ENCODE assay signal across 1 cellular context in genomic region chrX:41010188-41010846, GRCh38.
A peak's percentile ranks its signal among the peaks of the same experiment; 100 is the strongest.
TF ChIP-seq lines count a peak whose summit lies in the region.

No MANE protein-coding gene starts in this region.

TF ChIP-seq in HepG2, 621 proteins besides CTCF, POLR2A, EP300 and RAD21 (continued from another document and continues in another):
- TF ChIP-seq ARID5B (CRISPR knock-in tag; IDR thresholded peaks at IDR 0.05), result peak; percentile 69
- no peak for TF ChIP-seq ISX (CRISPR knock-in tag; conservative IDR thresholded peaks at IDR 0.05)
- 0 out of 2 replicates have a peak, but pooled peaks have one; percentile 18 for TF ChIP-seq ZBTB25 (CRISPR knock-in tag; IDR thresholded peaks at IDR 0.05)
- peak; percentile 32; the same call in 1 of the 2 replicates for TF ChIP-seq YEATS2 (CRISPR knock-in tag; IDR thresholded peaks at IDR 0.05; ENCODE audit: borderline replicate concordance)
- TF ChIP-seq RXRA (CRISPR knock-in tag; IDR thresholded peaks at IDR 0.05), result peak; percentile 58
- TF ChIP-seq ZFY (CRISPR knock-in tag; IDR thresholded peaks at IDR 0.05), result peak; percentile 50
- TF ChIP-seq, protein P1, sequence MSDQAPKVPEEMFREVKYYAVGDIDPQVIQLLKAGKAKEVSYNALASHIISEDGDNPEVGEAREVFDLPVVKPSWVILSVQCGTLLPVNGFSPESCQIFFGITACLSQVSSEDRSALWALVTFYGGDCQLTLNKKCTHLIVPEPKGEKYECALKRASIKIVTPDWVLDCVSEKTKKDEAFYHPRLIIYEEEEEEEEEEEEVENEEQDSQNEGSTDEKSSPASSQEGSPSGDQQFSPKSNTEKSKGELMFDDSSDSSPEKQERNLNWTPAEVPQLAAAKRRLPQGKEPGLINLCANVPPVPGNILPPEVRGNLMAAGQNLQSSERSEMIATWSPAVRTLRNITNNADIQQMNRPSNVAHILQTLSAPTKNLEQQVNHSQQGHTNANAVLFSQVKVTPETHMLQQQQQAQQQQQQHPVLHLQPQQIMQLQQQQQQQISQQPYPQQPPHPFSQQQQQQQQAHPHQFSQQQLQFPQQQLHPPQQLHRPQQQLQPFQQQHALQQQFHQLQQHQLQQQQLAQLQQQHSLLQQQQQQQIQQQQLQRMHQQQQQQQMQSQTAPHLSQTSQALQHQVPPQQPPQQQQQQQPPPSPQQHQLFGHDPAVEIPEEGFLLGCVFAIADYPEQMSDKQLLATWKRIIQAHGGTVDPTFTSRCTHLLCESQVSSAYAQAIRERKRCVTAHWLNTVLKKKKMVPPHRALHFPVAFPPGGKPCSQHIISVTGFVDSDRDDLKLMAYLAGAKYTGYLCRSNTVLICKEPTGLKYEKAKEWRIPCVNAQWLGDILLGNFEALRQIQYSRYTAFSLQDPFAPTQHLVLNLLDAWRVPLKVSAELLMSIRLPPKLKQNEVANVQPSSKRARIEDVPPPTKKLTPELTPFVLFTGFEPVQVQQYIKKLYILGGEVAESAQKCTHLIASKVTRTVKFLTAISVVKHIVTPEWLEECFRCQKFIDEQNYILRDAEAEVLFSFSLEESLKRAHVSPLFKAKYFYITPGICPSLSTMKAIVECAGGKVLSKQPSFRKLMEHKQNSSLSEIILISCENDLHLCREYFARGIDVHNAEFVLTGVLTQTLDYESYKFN (CRISPR knock-in tag; conservative IDR thresholded peaks at IDR 0.05), result peak; percentile 69
- TF ChIP-seq ZNF350 (CRISPR knock-in tag; IDR thresholded peaks at IDR 0.05; ENCODE audit: borderline replicate concordance, low read depth), result peak; percentile 66
- no peak for TF ChIP-seq PAWR (CRISPR knock-in tag; IDR thresholded peaks at IDR 0.05; ENCODE audit: borderline replicate concordance)
- TF ChIP-seq CSRNP2 (CRISPR knock-in tag; conservative IDR thresholded peaks at IDR 0.05; ENCODE audit: low read depth), result no peak
- peak; percentile 55; the same call in 1 of the 2 replicates for TF ChIP-seq REPIN1 (CRISPR knock-in tag; IDR thresholded peaks at IDR 0.05; ENCODE audit: borderline replicate concordance, low read depth)
- TF ChIP-seq ZNF264 (CRISPR knock-in tag; IDR thresholded peaks at IDR 0.05), result no peak
- peak; percentile 82 for TF ChIP-seq MED1 (CRISPR knock-in tag; IDR thresholded peaks at IDR 0.05)
- TF ChIP-seq DMAP1 (CRISPR knock-in tag; IDR thresholded peaks at IDR 0.05), result peak; percentile 43; the same call in 1 of the 2 replicates
- TF ChIP-seq ZNF17 (CRISPR knock-in tag; IDR thresholded peaks at IDR 0.05), result no peak
- TF ChIP-seq, protein P2, sequence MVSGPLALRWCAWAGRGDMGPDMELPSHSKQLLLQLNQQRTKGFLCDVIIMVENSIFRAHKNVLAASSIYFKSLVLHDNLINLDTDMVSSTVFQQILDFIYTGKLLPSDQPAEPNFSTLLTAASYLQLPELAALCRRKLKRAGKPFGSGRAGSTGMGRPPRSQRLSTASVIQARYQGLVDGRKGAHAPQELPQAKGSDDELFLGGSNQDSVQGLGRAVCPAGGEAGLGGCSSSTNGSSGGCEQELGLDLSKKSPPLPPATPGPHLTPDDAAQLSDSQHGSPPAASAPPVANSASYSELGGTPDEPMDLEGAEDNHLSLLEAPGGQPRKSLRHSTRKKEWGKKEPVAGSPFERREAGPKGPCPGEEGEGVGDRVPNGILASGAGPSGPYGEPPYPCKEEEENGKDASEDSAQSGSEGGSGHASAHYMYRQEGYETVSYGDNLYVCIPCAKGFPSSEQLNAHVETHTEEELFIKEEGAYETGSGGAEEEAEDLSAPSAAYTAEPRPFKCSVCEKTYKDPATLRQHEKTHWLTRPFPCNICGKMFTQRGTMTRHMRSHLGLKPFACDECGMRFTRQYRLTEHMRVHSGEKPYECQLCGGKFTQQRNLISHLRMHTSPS (CRISPR knock-in tag; IDR thresholded peaks at IDR 0.05; ENCODE audit: low read depth), result no peak
- TF ChIP-seq ZBTB39 (CRISPR knock-in tag; IDR thresholded peaks at IDR 0.05), result no peak
- TF ChIP-seq, protein P3, sequence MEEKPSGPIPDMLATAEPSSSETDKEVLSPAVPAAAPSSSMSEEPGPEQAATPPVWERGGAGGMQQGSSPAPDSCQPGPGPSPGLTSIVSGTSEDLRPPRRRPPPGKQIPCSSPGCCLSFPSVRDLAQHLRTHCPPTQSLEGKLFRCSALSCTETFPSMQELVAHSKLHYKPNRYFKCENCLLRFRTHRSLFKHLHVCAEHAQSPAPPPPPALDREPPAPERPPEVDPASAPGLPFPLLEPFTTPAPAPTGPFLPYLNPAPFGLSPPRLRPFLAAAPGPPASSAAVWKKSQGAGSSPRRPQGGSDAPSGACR (CRISPR knock-in tag; IDR thresholded peaks at IDR 0.05), result no peak
- TF ChIP-seq NR2C2 (CRISPR knock-in tag; IDR thresholded peaks at IDR 0.05; ENCODE audit: borderline replicate concordance), result peak; percentile 86
- TF ChIP-seq LCORL (IDR thresholded peaks at IDR 0.05), result no peak
- TF ChIP-seq LCORL (CRISPR knock-in tag; IDR thresholded peaks at IDR 0.05), result peak; percentile 59; the same call in 1 of the 2 replicates
- no peak for TF ChIP-seq ZBTB4 (CRISPR knock-in tag; IDR thresholded peaks at IDR 0.05; ENCODE audit: borderline replicate concordance)
- peak; percentile 41; the same call in 1 of the 2 replicates for TF ChIP-seq HDAC1 (CRISPR knock-in tag; IDR thresholded peaks at IDR 0.05)
- 0 out of 2 replicates have a peak, but pooled peaks have one; percentile 21 for TF ChIP-seq GATA4 (IDR thresholded peaks at IDR 0.05; ENCODE audit: borderline replicate concordance, low read depth)
- no peak for TF ChIP-seq PAF1 (CRISPR knock-in tag; IDR thresholded peaks at IDR 0.05)
- no peak for TF ChIP-seq NONO (IDR thresholded peaks at IDR 0.05)
- no peak for TF ChIP-seq NONO (CRISPR knock-in tag; conservative IDR thresholded peaks at IDR 0.05)
- TF ChIP-seq, protein P4, sequence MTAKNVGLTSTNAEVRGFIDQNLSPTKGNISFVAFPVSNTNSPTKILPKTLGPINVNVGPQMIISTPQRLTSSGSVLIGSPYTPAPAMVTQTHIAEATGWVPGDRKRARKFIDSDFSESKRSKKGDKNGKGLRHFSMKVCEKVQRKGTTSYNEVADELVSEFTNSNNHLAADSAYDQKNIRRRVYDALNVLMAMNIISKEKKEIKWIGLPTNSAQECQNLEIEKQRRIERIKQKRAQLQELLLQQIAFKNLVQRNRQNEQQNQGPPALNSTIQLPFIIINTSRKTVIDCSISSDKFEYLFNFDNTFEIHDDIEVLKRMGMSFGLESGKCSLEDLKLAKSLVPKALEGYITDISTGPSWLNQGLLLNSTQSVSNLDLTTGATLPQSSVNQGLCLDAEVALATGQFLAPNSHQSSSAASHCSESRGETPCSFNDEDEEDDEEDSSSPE (CRISPR knock-in tag; IDR thresholded peaks at IDR 0.05), result 0 out of 2 replicates have a peak, but pooled peaks have one; percentile 36
- TF ChIP-seq TARDBP (CRISPR knock-in tag; IDR thresholded peaks at IDR 0.05), result no peak
- TF ChIP-seq HNF4A (CRISPR knock-in tag; IDR thresholded peaks at IDR 0.05), result peak; percentile 40
- TF ChIP-seq NFYB (CRISPR knock-in tag; IDR thresholded peaks at IDR 0.05), result peak; percentile 33; the same call in 1 of the 2 replicates
- TF ChIP-seq ZNF337 (CRISPR knock-in tag; IDR thresholded peaks at IDR 0.05; ENCODE audit: borderline replicate concordance, low read depth), result no peak
- TF ChIP-seq FOSL1 (CRISPR knock-in tag; IDR thresholded peaks at IDR 0.05; ENCODE audit: borderline replicate concordance), result peak; percentile 13; the same call in 1 of the 2 replicates
- TF ChIP-seq ZNF12 (CRISPR knock-in tag; IDR thresholded peaks at IDR 0.05), result no peak
- TF ChIP-seq RFX5 (IDR thresholded peaks at IDR 0.05; ENCODE audit: low read depth, low read length), result no peak
- peak; percentile 74 for TF ChIP-seq FOSL2 (CRISPR knock-in tag; IDR thresholded peaks at IDR 0.05)
